ENCODE assay signal across 17 cellular contexts in the genomic region with DNA sequence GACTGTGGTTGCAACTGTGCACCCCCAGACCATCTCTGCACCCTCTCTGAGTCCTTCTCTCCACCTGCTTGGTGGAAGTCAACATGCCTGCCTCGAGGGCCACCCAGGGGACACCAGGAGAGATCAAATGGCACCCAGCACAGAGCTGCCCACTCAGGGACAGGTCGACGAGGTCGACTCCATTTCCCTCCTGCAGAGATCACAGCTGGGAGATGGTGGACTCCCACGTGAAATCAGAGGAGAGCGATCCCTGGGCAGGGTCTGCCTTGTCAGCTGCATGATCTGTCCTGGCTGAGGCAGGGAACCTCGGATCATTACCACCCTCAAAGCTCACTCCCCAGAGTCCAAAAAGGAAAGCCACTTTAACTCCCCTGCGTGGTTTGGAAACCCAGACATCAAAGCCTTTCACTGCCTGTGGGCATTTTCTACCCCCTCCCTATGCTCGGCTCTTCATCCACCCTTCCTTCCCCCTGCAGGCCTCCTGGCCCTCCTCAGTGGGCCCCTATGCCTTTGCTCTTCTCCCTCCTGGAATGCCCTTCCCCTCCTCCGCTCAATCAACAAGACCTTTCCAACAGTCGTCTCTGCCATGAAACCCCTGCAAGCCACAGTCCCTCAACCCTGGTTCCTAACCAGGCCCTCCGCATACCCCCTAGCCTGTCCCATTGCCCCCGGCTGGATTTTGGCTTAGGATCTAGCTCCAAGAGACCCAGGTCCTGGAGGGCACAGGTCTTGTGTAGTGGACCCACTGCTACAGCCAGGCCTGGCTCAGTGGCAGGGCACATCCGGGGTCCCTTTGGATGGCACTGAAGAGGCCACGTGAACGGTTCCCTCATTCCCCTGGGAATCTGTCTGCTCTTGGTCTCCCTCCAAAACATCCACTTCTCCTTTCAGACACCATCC.
"Had no signal": no experiment of that assay in that cellular context is flagged by ENCODE, and none has a peak within 500 bp of the region (broad histone marks: within the 10 kb centered on the region; RNA-seq: fewer than 3 reads in every experiment).

No MANE protein-coding gene starts in this region.

- H3K9me3 ChIP-seq: breast epithelium, gastrocnemius medialis, heart right ventricle, ovary, tibial artery, vagina had no signal

- H3K36me3 Mint-ChIP-seq: neural progenitor cell; stimulated activated memory B cell treated with anti-CD40 and anti-IgM and Interleukin-4, amounts not matched to agents 10 μg/mL and 1 μg/mL and 100 μg/mL, for 72 hours had no signal

- H3K36me3 ChIP-seq: breast epithelium, gastrocnemius medialis, heart right ventricle, neural progenitor cell, ovary, tibial artery, vagina had no signal

- H3K4me1 ChIP-seq: breast epithelium, gastrocnemius medialis, heart right ventricle, tibial artery, vagina had no signal

- H3K4me1 Mint-ChIP-seq: stimulated activated memory B cell treated with anti-CD40 and anti-IgM and Interleukin-4, amounts not matched to agents 10 μg/mL and 1 μg/mL and 100 μg/mL, for 72 hours had no signal

- H3K9me3 Mint-ChIP-seq: neural progenitor cell; stimulated activated memory B cell treated with anti-CD40 and anti-IgM and Interleukin-4, amounts not matched to agents 10 μg/mL and 1 μg/mL and 100 μg/mL, for 72 hours had no signal

- H3K27me3 ChIP-seq: neural progenitor cell, ovary, vagina had no signal

- ATAC-seq: gastrocnemius medialis; heart right ventricle; left lobe of liver; stimulated activated memory B cell treated with anti-CD40 and anti-IgM and Interleukin-4, amounts not matched to agents 10 μg/mL and 1 μg/mL and 100 μg/mL, for 72 hours had no signal

- H3K4me3 Mint-ChIP-seq: neural progenitor cell; stimulated activated memory B cell treated with anti-CD40 and anti-IgM and Interleukin-4, amounts not matched to agents 10 μg/mL and 1 μg/mL and 100 μg/mL, for 72 hours had no signal

- H3K27ac Mint-ChIP-seq: neural progenitor cell; stimulated activated memory B cell treated with anti-CD40 and anti-IgM and Interleukin-4, amounts not matched to agents 10 μg/mL and 1 μg/mL and 100 μg/mL, for 72 hours had no signal

- H3K4me3 ChIP-seq: breast epithelium, gastrocnemius medialis, heart right ventricle, neural progenitor cell, ovary, tibial artery, vagina had no signal

- H3K27ac ChIP-seq: breast epithelium, epithelial cell of prostate, gastrocnemius medialis, heart right ventricle, neural progenitor cell, ovary, tibial artery, vagina had no signal

- DNase-seq: activated CD4-positive, CD25-positive, alpha-beta regulatory T cell treated with anti-CD3 and anti-CD28 coated beads, Interleukin-2, amount 50 U/mL, for 72 hours; activated naive CD4-positive, alpha-beta T cell treated with Interleukin-2 at 50 U/mL for 16 hours; activated T-cell treated with anti-CD3 and anti-CD28 coated beads for 4 hours; aorta; dermis blood vessel endothelial cell; gastrocnemius medialis; heart right ventricle; mammary epithelial cell; stimulated activated CD4-positive, alpha-beta T cell treated with anti-CD3 and anti-CD28 coated beads, Interleukin-2, amount 100 ng/mL, for 48 hours; tibial artery had no signal
